Comparison of ENCODE assay signal across 7 cellular contexts in the genomic region with DNA sequence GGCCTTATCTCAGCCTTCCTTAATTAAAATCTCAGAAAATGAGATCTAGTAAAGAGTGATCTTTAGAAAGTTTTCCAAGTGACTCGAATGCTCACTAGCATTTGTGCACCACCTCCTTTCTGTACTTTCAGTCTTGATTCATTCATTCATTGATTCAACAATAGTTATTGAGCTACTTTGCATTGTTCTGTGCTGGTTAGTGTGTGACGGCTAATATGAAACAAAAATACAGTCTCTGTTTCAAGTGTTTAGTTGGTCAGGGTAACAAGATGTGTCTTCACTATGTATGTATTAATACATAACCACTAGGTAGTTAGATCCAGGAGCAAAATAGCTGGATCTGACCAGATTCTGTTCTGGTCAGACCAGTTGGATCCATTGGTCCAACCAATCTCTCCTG.
"Had no signal": no experiment of that assay in that cellular context is flagged by ENCODE, and none has a peak within 500 bp of the region (broad histone marks: within the 10 kb centered on the region; RNA-seq: fewer than 3 reads in every experiment).

No MANE protein-coding gene starts in this region.

- FAIRE-seq: HepG2, HTR-8/SVneo, K562 had no signal

- H3K36me3 Mint-ChIP-seq: IgD-negative memory B cell had no signal

- H3K4me3 Mint-ChIP-seq: IgD-negative memory B cell had no signal

- DNase-seq: IMR-90, KBM-7, KG1 had no signal

- H3K4me1 Mint-ChIP-seq: IgD-negative memory B cell had no signal

- ATAC-seq: HepG2, K562 had no signal

- H3K27ac Mint-ChIP-seq: IgD-negative memory B cell had no signal

- H3K27me3 Mint-ChIP-seq: IgD-negative memory B cell had no signal
